8 cellular contexts compared by ENCODE assay signal in genomic region chr16:53209489-53209888, GRCh38.
DNase-seq lines count a peak whose midpoint lies in the region; ATAC-seq, FAIRE-seq and TF ChIP-seq lines count a peak whose summit lies in the region.

No MANE protein-coding gene starts in this region.

- ATAC-seq in left ventricle myocardium superior = no peak
- no peak for ATAC-seq in memory B cell (ENCODE audit: low read depth)
- no peak for ATAC-seq in upper lobe of left lung (ENCODE audit: low FRiP score in 2 of 2)
- ATAC-seq in HG03520 (IDR thresholded peaks at IDR 0.05; ENCODE audit: unreplicated experiment) = no peak

- H3K4me3 ChIP-seq in cardiac muscle cell (peak overlapping the region; percentile 85), ascending aorta (peak overlapping the region; percentile 29 to 43), upper lobe of left lung (peak overlapping the region in 3 of 4 donors; percentile 35 to 54 (median 41))

- H3K27me3 ChIP-seq in cardiac muscle cell = no peaks in the 10 kb centered on the region
- no peaks in the 10 kb centered on the region for H3K27me3 ChIP-seq in ascending aorta
- H3K27me3 ChIP-seq in upper lobe of left lung = no peaks in the 10 kb centered on the region

- H3K27ac Mint-ChIP-seq in memory B cell = no peak overlapping the region

- no peaks in the 10 kb centered on the region for H3K9me3 Mint-ChIP-seq in memory B cell

- peaks cover 9% of the 10 kb centered on the region for H3K36me3 Mint-ChIP-seq in memory B cell

- FAIRE-seq in urothelium cell line (lab: Jason Lieb, UNC) = no peak

- no peaks in the 10 kb centered on the region for H3K27me3 Mint-ChIP-seq in memory B cell

- peaks cover 21% of the 10 kb centered on the region for H3K4me1 Mint-ChIP-seq in memory B cell

- peaks cover 4% of the 10 kb centered on the region for H3K36me3 ChIP-seq in cardiac muscle cell
- no peaks in the 10 kb centered on the region for H3K36me3 ChIP-seq in ascending aorta
- H3K36me3 ChIP-seq in upper lobe of left lung = no peaks in the 10 kb centered on the region

- DNase-seq in cardiac muscle cell (ENCODE audit: low read depth in 1 of 2, low spot score in 1 of 2) (no peak), left ventricle myocardium superior (no peak), ascending aorta (ENCODE audit: low spot score in 2 of 2) (no peak), memory B cell (ENCODE audit: low spot score in 2 of 2) (no peak), upper lobe of left lung (no peak), NCI-H774 (lab: John Stamatoyannopoulos, UW) (no peak), urothelium cell line (ENCODE audit: low spot score) (no peak)

- TF ChIP-seq EP300 in upper lobe of left lung (IDR thresholded peaks at IDR 0.05) = no peak

- intact Hi-C loops in left ventricle myocardium superior (cut with micrococcal nuclease) (loop anchor here (10.0 kb wide), 1 partner anchor 155 kb away; the partner anchor contains the start of genes CHD9 and CHD9NB), ascending aorta (cut with DNase I) (no loop called here)

- H3K9me3 ChIP-seq in cardiac muscle cell (ENCODE audit: low read depth) = no peaks in the 10 kb centered on the region
- no peaks in the 10 kb centered on the region for H3K9me3 ChIP-seq in ascending aorta
- no peaks in the 10 kb centered on the region for H3K9me3 ChIP-seq in upper lobe of left lung

- no peak for TF ChIP-seq POLR2A in upper lobe of left lung (IDR thresholded peaks at IDR 0.05)

- TF ChIP-seq CTCF in cardiac muscle cell (IDR thresholded peaks at IDR 0.05; ENCODE audit: low read depth, low read length) (no peak), ascending aorta (IDR thresholded peaks at IDR 0.05) (no peak), upper lobe of left lung (IDR thresholded peaks at IDR 0.05) (no peak)

- H3K4me3 Mint-ChIP-seq in memory B cell = peak overlapping the region; percentile 40

- H3K27ac ChIP-seq in cardiac muscle cell (peak overlapping the region; percentile 98), ascending aorta (peak overlapping the region; percentile 19 to 59), upper lobe of left lung (peak overlapping the region; percentile 82 to 91 (median 86))

- WGBS in upper lobe of left lung, 2 donors = 8 to 10% methylated on average over 5 of the region's 5 CpGs

- H3K4me1 ChIP-seq in cardiac muscle cell (ENCODE audit: low read depth) (peaks cover 23% of the 10 kb centered on the region), ascending aorta (peaks cover 0 to 36% of the 10 kb centered on the region in 2 donors), upper lobe of left lung (peaks cover 32 to 56% (median 44%) of the 10 kb centered on the region in 4 donors)

Comparison
In these comparisons a context has a peak if more than half of its experiments do, and no peak if none do; other contexts are left out.
1. H3K27ac ChIP-seq: peak in every context shown above with its lines; median percentile 98 in cardiac muscle cell; 86 in upper lobe of left lung; 39 in ascending aorta.